Comparison of ENCODE assay signal across 24 cellular contexts in genomic region chr2:96239091-96239490, GRCh38.
"Had no signal": no experiment of that assay in that cellular context is flagged by ENCODE, and none has a peak within 500 bp of the region (broad histone marks: within the 10 kb centered on the region; RNA-seq: fewer than 3 reads in every experiment).

No MANE protein-coding gene starts in this region.

- ATAC-seq: activated CD8-positive, alpha-beta T cell treated with anti-CD3 and anti-CD28 coated beads, Interleukin-2, amount 10 ng/mL, durations not matched to agents 7 days and 5 days; Panc1; T-helper 17 cell had no signal

- H3K4me2 ChIP-seq: KMS-11 had no signal

- H3K9ac ChIP-seq: KMS-11 had no signal

- DNase-seq: activated CD4-positive, alpha-beta T cell treated with anti-CD3 and anti-CD28 coated beads for 48 hours; activated CD4-positive, alpha-beta T cell treated with anti-CD3 and anti-CD28 coated beads, Interleukin-2, amount 50 U/mL, for 4 hours; activated CD4-positive, CD25-positive, alpha-beta regulatory T cell treated with anti-CD3 and anti-CD28 coated beads, Interleukin-2, amount 50 U/mL, for 72 hours; activated CD8-positive, alpha-beta memory T cell treated with anti-CD3 and anti-CD28 coated beads, Interleukin-2, amount 50 U/mL, for 48 hours; activated CD8-positive, alpha-beta T cell treated with anti-CD3 and anti-CD28 coated beads, Interleukin-2, amount 10 ng/mL, durations not matched to agents 7 days and 5 days; activated effector memory CD4-positive, alpha-beta T cell treated with Interleukin-2 at 50 U/mL for 16 hours; activated naive CD4-positive, alpha-beta T cell; activated T-cell treated with anti-CD3 and anti-CD28 coated beads, Interleukin-2, amount 50 U/mL, for 1 hour; aorta; MG63; MV-4-11; NCI-H1105; NCI-H1436; NCI-H1694 treated with DMSO at 0.1 percent for 48 hours; NCI-H2081; NCI-H526 treated with DMSO at 0.1 percent for 48 hours; NCI-H82; OCI-M1; SHP77; T-helper 17 cell; T-helper 9 cell had no signal

- H3K27me3 ChIP-seq: MG63 had no signal

- H3K4me3 ChIP-seq: MG63 had no signal

- H3K9me3 ChIP-seq: MG63 had no signal

- H3K36me3 ChIP-seq: MG63 had no signal

- H3K27ac ChIP-seq: KMS-11, RWPE1 had no signal
